Comparison of ENCODE assay signal across 19 cellular contexts in the genomic region with DNA sequence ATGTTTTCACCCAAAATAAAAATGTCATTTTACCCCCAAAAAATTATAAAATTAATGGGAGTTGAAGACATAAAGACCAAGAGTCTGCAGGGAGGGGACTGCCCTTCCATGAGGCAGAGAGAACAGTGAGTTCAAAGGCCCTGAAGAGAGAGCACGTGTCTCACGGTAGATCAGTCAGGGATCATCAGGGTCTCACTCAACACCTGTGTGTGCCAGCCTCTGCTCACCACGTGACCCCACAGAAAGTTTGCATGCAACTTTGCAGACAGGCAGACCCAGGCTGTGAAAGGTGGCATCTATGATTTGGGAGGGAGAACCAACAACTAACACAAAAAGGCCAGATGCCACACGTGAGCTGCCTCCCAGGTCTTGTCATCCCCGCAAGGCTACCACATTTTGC. TPM values are rescaled to one million over a fixed set of nuclear protein-coding genes. Genes with fewer than 3 reads are reported as not detected.
DNase-seq lines count a peak whose midpoint lies in the region; ATAC-seq, FAIRE-seq and TF ChIP-seq lines count a peak whose summit lies in the region.
"Had no signal": no experiment of that assay in that cellular context is flagged by ENCODE, and none has a peak within 500 bp of the region (broad histone marks: within the 10 kb centered on the region; RNA-seq: fewer than 3 reads in every experiment).

No MANE protein-coding gene starts in this region.

- peak overlapping the region; percentile 3; the same call in 1 of the 2 replicates for H3K4me3 ChIP-seq in Karpas-422 (ENCODE audit: low read length)
- H3K4me3 ChIP-seq in NT2/D1 (ENCODE audit: insufficient read length, low read depth), result no peak overlapping the region
- H3K4me3 ChIP-seq in dorsolateral prefrontal cortex, result peak overlapping the region in 1 of 59 donors; percentile 19
- no peak overlapping the region for H3K4me3 ChIP-seq in gastrocnemius medialis
- H3K4me3 ChIP-seq in naive thymus-derived CD4-positive, alpha-beta T cell (ENCODE audit: low read length), result no peak overlapping the region

- H3K4me1 Mint-ChIP-seq in stimulated activated memory B cell treated with anti-CD40 and anti-IgM and Interleukin-4, amounts not matched to agents 10 μg/mL and 1 μg/mL and 100 μg/mL, for 72 hours, result peaks cover 61% of the 10 kb centered on the region
- no peaks in the 10 kb centered on the region for H3K4me1 Mint-ChIP-seq in naive thymus-derived CD4-positive, alpha-beta T cell

- H3K9me2 ChIP-seq in Karpas-422 (replicated peaks; ENCODE audit: insufficient read depth, low read length), result no peaks in the 10 kb centered on the region

- H3K9ac ChIP-seq in Karpas-422 (ENCODE audit: low read length) (peak overlapping the region; percentile 59), NT2/D1 (ENCODE audit: insufficient read length, low read depth) (peak overlapping the region; percentile 10)
- H3K9ac ChIP-seq: KMS-11 had no signal

- H3K9me3 Mint-ChIP-seq in stimulated activated memory B cell treated with anti-CD40 and anti-IgM and Interleukin-4, amounts not matched to agents 10 μg/mL and 1 μg/mL and 100 μg/mL, for 72 hours, result no peaks in the 10 kb centered on the region
- H3K9me3 Mint-ChIP-seq in naive thymus-derived CD4-positive, alpha-beta T cell, result peaks cover 0 to 5% (median 0%) of the 10 kb centered on the region in 11 donors

- CTCF ChIA-PET in naive thymus-derived CD4-positive, alpha-beta T cell (lab: Charles Lee), result no interaction called here

- H3K27ac Mint-ChIP-seq in stimulated activated memory B cell treated with anti-CD40 and anti-IgM and Interleukin-4, amounts not matched to agents 10 μg/mL and 1 μg/mL and 100 μg/mL, for 72 hours, result peak overlapping the region; percentile 7
- H3K27ac Mint-ChIP-seq in naive thymus-derived CD4-positive, alpha-beta T cell, result no peak overlapping the region
- H3K27ac Mint-ChIP-seq: T-cell had no signal

- in situ Hi-C loops in gastrocnemius medialis (cut with MboI; ENCODE audit: low sequenced_read_pairs in 4 of 4), result no loop called here

- no peak for TF ChIP-seq POLR2A in gastrocnemius medialis (IDR thresholded peaks at IDR 0.05)
- no peak for TF ChIP-seq POLR2A in GM12892 (IDR thresholded peaks at IDR 0.05; ENCODE audit: low read depth, low read length)

- H3K4me1 ChIP-seq in Karpas-422 (ENCODE audit: low read length) (peaks cover 92% of the 10 kb centered on the region), NT2/D1 (ENCODE audit: insufficient read depth, insufficient read length) (no peaks in the 10 kb centered on the region), gastrocnemius medialis (peaks cover 7 to 13% of the 10 kb centered on the region in 2 donors)
- no peaks in the 10 kb centered on the region for H3K4me1 ChIP-seq in naive thymus-derived CD4-positive, alpha-beta T cell (ENCODE audit: control insufficient read depth in 2 of 2, insufficient read depth in 2 of 2, low read length in 2 of 2)

- POLR2A ChIA-PET in naive thymus-derived CD4-positive, alpha-beta T cell (lab: Charles Lee), result no interaction called here

- H3K9me3 ChIP-seq in Karpas-422 (ENCODE audit: low read length) (peaks cover 9% of the 10 kb centered on the region; the same call in 1 of the 2 replicates), NT2/D1 (ENCODE audit: insufficient read depth, low read length) (peaks cover 7% of the 10 kb centered on the region; the same call in 1 of the 2 replicates), gastrocnemius medialis (no peaks in the 10 kb centered on the region)
- H3K9me3 ChIP-seq in naive thymus-derived CD4-positive, alpha-beta T cell (ENCODE audit: control insufficient read depth in 2 of 3, low read length in 3 of 3), result no peaks in the 10 kb centered on the region

- peak; percentile 92 for DNase-seq in Karpas-422
- no peak for DNase-seq in NT2/D1 (ENCODE audit: low read depth, low spot score)
- DNase-seq in dorsolateral prefrontal cortex, result no peak
- DNase-seq in gastrocnemius medialis, result no peak
- DNase-seq in DMS114 treated with DMSO at 0.1 percent for 48 hours (lab: John Stamatoyannopoulos, UW; ENCODE audit: unreplicated experiment), result no peak
- no peak for DNase-seq in GM12892 (ENCODE audit: insufficient read length)
- DNase-seq in naive thymus-derived CD4-positive, alpha-beta T cell, result no peak
- DNase-seq: ACHN, C1 segment of cervical spinal cord, NCI-H1048, NCI-H1436, NCI-H1930, NCI-H446, SIG-M5, T-cell had no signal

- H3K27me3 Mint-ChIP-seq in stimulated activated memory B cell treated with anti-CD40 and anti-IgM and Interleukin-4, amounts not matched to agents 10 μg/mL and 1 μg/mL and 100 μg/mL, for 72 hours, result no peaks in the 10 kb centered on the region
- H3K27me3 Mint-ChIP-seq in naive thymus-derived CD4-positive, alpha-beta T cell, result peaks cover 5 to 24% (median 10%) of the 10 kb centered on the region in 5 donors

- peaks cover 9% of the 10 kb centered on the region for H3K36me3 Mint-ChIP-seq in stimulated activated memory B cell treated with anti-CD40 and anti-IgM and Interleukin-4, amounts not matched to agents 10 μg/mL and 1 μg/mL and 100 μg/mL, for 72 hours
- peaks cover 0 to 4% (median 0%) of the 10 kb centered on the region in 5 donors for H3K36me3 Mint-ChIP-seq in naive thymus-derived CD4-positive, alpha-beta T cell
- H3K36me3 Mint-ChIP-seq: T-cell had no signal

- no peak overlapping the region for H2AFZ ChIP-seq in Karpas-422 (ENCODE audit: low read length)

- TF ChIP-seq CTCF in dorsolateral prefrontal cortex (IDR thresholded peaks at IDR 0.05 in 54 of 56, conservative IDR thresholded peaks at IDR 0.05 in 2 of 56; ENCODE audit: low read depth in 1 of 56, partially characterized antibody in 56 of 56) (no peak), gastrocnemius medialis (IDR thresholded peaks at IDR 0.05 in 4 of 5, conservative IDR thresholded peaks at IDR 0.05 in 1 of 5) (no peak)

- H3K27me3 ChIP-seq in Karpas-422 (ENCODE audit: low read length) (no peaks in the 10 kb centered on the region), NT2/D1 (ENCODE audit: insufficient read depth, insufficient read length) (no peaks in the 10 kb centered on the region), dorsolateral prefrontal cortex (no peaks in the 10 kb centered on the region), gastrocnemius medialis (no peaks in the 10 kb centered on the region)
- H3K27me3 ChIP-seq in naive thymus-derived CD4-positive, alpha-beta T cell (ENCODE audit: control insufficient read depth in 2 of 2, insufficient read depth in 2 of 2, low read length in 2 of 2), result no peaks in the 10 kb centered on the region

- no peaks in the 10 kb centered on the region for H4K20me1 ChIP-seq in Karpas-422 (ENCODE audit: insufficient read depth, low read depth, low read length)

- peak overlapping the region; percentile 93 for H3K27ac ChIP-seq in Karpas-422 (ENCODE audit: low read length)
- H3K27ac ChIP-seq in dorsolateral prefrontal cortex, result peak overlapping the region in 52 of 59 donors; percentile 3 to 100 (median 66)
- H3K27ac ChIP-seq in gastrocnemius medialis, result no peak overlapping the region
- no peak overlapping the region for H3K27ac ChIP-seq in naive thymus-derived CD4-positive, alpha-beta T cell (ENCODE audit: low read depth, low read length)
- H3K27ac ChIP-seq: KMS-11 had no signal

- FAIRE-seq in GM12892 (lab: Jason Lieb, UNC), result no peak
- FAIRE-seq: H1 had no signal

- H3K4me3 Mint-ChIP-seq in stimulated activated memory B cell treated with anti-CD40 and anti-IgM and Interleukin-4, amounts not matched to agents 10 μg/mL and 1 μg/mL and 100 μg/mL, for 72 hours, result no peak overlapping the region
- H3K4me3 Mint-ChIP-seq in naive thymus-derived CD4-positive, alpha-beta T cell, result no peak overlapping the region
- H3K4me3 Mint-ChIP-seq: T-cell had no signal

- H3K36me3 ChIP-seq in Karpas-422 (ENCODE audit: insufficient read depth, low read length), result peaks cover 23% of the 10 kb centered on the region
- no peaks in the 10 kb centered on the region for H3K36me3 ChIP-seq in NT2/D1 (ENCODE audit: insufficient read depth, insufficient read length, low read length)
- no peaks in the 10 kb centered on the region for H3K36me3 ChIP-seq in gastrocnemius medialis
- H3K36me3 ChIP-seq in naive thymus-derived CD4-positive, alpha-beta T cell (ENCODE audit: control insufficient read depth in 2 of 3, insufficient read depth in 3 of 3, low read length in 3 of 3), result no peaks in the 10 kb centered on the region

- intact Hi-C loops in dorsolateral prefrontal cortex (cut with DNase I), result no loop called here
- intact Hi-C loops in gastrocnemius medialis (cut with DNase I; ENCODE audit: low total_unique reads), result no loop called here
- intact Hi-C loops in naive thymus-derived CD4-positive, alpha-beta T cell (cut with micrococcal nuclease), result no loop called here

- H3K4me2 ChIP-seq in Karpas-422 (ENCODE audit: low read depth, low read length, poor library complexity, severe bottlenecking), result peak overlapping the region; percentile 49
- H3K4me2 ChIP-seq: KMS-11 had no signal

- ATAC-seq in stimulated activated memory B cell treated with anti-CD40 and anti-IgM and Interleukin-4, amounts not matched to agents 10 μg/mL and 1 μg/mL and 100 μg/mL, for 72 hours, result no peak
- ATAC-seq in gastrocnemius medialis, result no peak
- ATAC-seq in naive thymus-derived CD4-positive, alpha-beta T cell, result no peak
- ATAC-seq: SK-N-SH treated with all-trans-retinoic acid at 6 μM for 48 hours, T-cell had no signal

- H3K79me2 ChIP-seq in Karpas-422 (ENCODE audit: low read length), result peaks cover 40% of the 10 kb centered on the region

RNA-seq across cellular contexts. Expression of a gene that starts 33.1 kb away (rescaled TPM):
- 40.1 and 56.1 TPM in 2 replicates for total RNA-seq in Karpas-422 (2014; rRNA removed; shearing (Covaris generic); ENCODE audit: low replicate concordance)
- 100 to 1,000 TPM in 37 of 120 experiments, 10 to 100 TPM in 83; 22.3 to 262 (median 78.6) TPM for total RNA-seq in dorsolateral prefrontal cortex
- 1 to 10 TPM; 3.8 to 8.8 (median 5.8) TPM for total RNA-seq in gastrocnemius medialis
- polyA plus RNA-seq in GM12892 (2012; ENCODE audit: missing spikeins), result 13.9 TPM
- total RNA-seq in naive thymus-derived CD4-positive, alpha-beta T cell, result 1 to 10 TPM in 2 of 5 experiments, under 1 TPM in 3; 0.43 to 6.8 (median 0.70) TPM
- 1 to 10 TPM in 1 of 2 donors, under 1 TPM in 1; 0.56 to 1.2 TPM for polyA plus RNA-seq in naive thymus-derived CD4-positive, alpha-beta T cell

Comparison
In these comparisons a context has a peak if more than half of its experiments do, and no peak if none do; other contexts are left out.
1. H3K27ac ChIP-seq: peak in Karpas-422 (single experiment) and dorsolateral prefrontal cortex (52 of 59); none in gastrocnemius medialis (0 of 4) and naive thymus-derived CD4-positive, alpha-beta T cell (single experiment).